Comparison of ENCODE assay signal across 1 cellular context in genomic region chr7:98816925-98817710, GRCh38.
TF ChIP-seq lines count a peak whose summit lies in the region.

No MANE protein-coding gene starts in this region.

TF ChIP-seq in HEK293, 187 proteins besides CTCF, POLR2A, EP300 and RAD21 (continued from another document):
- TF ChIP-seq, protein P1, sequence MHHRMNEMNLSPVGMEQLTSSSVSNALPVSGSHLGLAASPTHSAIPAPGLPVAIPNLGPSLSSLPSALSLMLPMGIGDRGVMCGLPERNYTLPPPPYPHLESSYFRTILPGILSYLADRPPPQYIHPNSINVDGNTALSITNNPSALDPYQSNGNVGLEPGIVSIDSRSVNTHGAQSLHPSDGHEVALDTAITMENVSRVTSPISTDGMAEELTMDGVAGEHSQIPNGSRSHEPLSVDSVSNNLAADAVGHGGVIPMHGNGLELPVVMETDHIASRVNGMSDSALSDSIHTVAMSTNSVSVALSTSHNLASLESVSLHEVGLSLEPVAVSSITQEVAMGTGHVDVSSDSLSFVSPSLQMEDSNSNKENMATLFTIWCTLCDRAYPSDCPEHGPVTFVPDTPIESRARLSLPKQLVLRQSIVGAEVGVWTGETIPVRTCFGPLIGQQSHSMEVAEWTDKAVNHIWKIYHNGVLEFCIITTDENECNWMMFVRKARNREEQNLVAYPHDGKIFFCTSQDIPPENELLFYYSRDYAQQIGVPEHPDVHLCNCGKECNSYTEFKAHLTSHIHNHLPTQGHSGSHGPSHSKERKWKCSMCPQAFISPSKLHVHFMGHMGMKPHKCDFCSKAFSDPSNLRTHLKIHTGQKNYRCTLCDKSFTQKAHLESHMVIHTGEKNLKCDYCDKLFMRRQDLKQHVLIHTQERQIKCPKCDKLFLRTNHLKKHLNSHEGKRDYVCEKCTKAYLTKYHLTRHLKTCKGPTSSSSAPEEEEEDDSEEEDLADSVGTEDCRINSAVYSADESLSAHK (tag by site-specific recombination; IDR thresholded peaks at IDR 0.05): no peak
- TF ChIP-seq ZNF324 (tag by site-specific recombination; IDR thresholded peaks at IDR 0.05): no peak
- no peak for TF ChIP-seq ZNF239 (tag by site-specific recombination; IDR thresholded peaks at IDR 0.05)
- 0 out of 2 replicates have a peak, but pooled peaks have one; percentile 23 for TF ChIP-seq ZNF791 (tag by site-specific recombination; IDR thresholded peaks at IDR 0.05)
